13 cellular contexts compared by ENCODE assay signal in genomic region chr1:202163281-202164270, GRCh38. TPM values are rescaled to one million over a fixed set of nuclear protein-coding genes. Genes with fewer than 3 reads are reported as not detected.
DNase-seq lines count a peak whose midpoint lies in the region; ATAC-seq, FAIRE-seq and TF ChIP-seq lines count a peak whose summit lies in the region.
"Had no signal": no experiment of that assay in that cellular context is flagged by ENCODE, and none has a peak within 500 bp of the region (broad histone marks: within the 10 kb centered on the region; RNA-seq: fewer than 3 reads in every experiment).

No MANE protein-coding gene starts in this region.

- FAIRE-seq in HepG2 (lab: Jason Lieb, UNC) = no peak

- H3K4me1 Mint-ChIP-seq in activated CD4-positive, alpha-beta T cell treated with anti-CD3 and anti-CD28 coated beads for 36 hours = peaks cover 66% of the 10 kb centered on the region
- H3K4me1 Mint-ChIP-seq in activated CD4-positive, alpha-beta memory T cell treated with anti-CD3 and anti-CD28 coated beads for 36 hours (ENCODE audit: low read depth) = peaks cover 61% of the 10 kb centered on the region
- peaks cover 58 to 89% of the 10 kb centered on the region in 2 donors for H3K4me1 Mint-ChIP-seq in stimulated activated naive B cell treated with anti-CD40 and anti-IgM and Interleukin-4, amounts not matched to agents 10 μg/mL and 1 μg/mL and 100 μg/mL, for 72 hours

- H3K27me3 ChIP-seq in HepG2 (ENCODE audit: control insufficient read depth in 1 of 2, insufficient read depth in 2 of 2, low read length in 2 of 2) = peaks cover 11 to 74% of the 10 kb centered on the region in 2 experiments
- H3K27me3 ChIP-seq: adrenal gland had no signal

- no peak overlapping the region for H3K4me3 ChIP-seq in HepG2 (replicated peaks in 1 of 3; ENCODE audit: insufficient read depth in 1 of 3, low read depth in 2 of 3, low read length in 3 of 3)
- H3K4me3 ChIP-seq: adrenal gland had no signal

- no peaks in the 10 kb centered on the region for H3K9me3 Mint-ChIP-seq in activated CD4-positive, alpha-beta T cell treated with anti-CD3 and anti-CD28 coated beads for 36 hours (ENCODE audit: low read depth)
- H3K9me3 Mint-ChIP-seq in activated CD4-positive, alpha-beta memory T cell treated with anti-CD3 and anti-CD28 coated beads for 36 hours = no peaks in the 10 kb centered on the region
- H3K9me3 Mint-ChIP-seq in stimulated activated naive B cell treated with anti-CD40 and anti-IgM and Interleukin-4, amounts not matched to agents 10 μg/mL and 1 μg/mL and 100 μg/mL, for 72 hours = no peaks in the 10 kb centered on the region

- no peaks in the 10 kb centered on the region for H3K9me3 ChIP-seq in HepG2 (ENCODE audit: low read length)
- H3K9me3 ChIP-seq: adrenal gland had no signal

- H3K27ac ChIP-seq in HepG2 (ENCODE audit: extremely low read length, insufficient read depth, low read length) = no peak overlapping the region

- H3K4me3 Mint-ChIP-seq in activated CD4-positive, alpha-beta T cell treated with anti-CD3 and anti-CD28 coated beads for 36 hours = peak overlapping the region; percentile 69
- peak overlapping the region; percentile 89 for H3K4me3 Mint-ChIP-seq in activated CD4-positive, alpha-beta memory T cell treated with anti-CD3 and anti-CD28 coated beads for 36 hours
- H3K4me3 Mint-ChIP-seq in stimulated activated naive B cell treated with anti-CD40 and anti-IgM and Interleukin-4, amounts not matched to agents 10 μg/mL and 1 μg/mL and 100 μg/mL, for 72 hours = peak overlapping the region in 1 of 2 donors; percentile 72

- CTCF ChIA-PET in activated CD4-positive, alpha-beta T cell treated with anti-CD3 and anti-CD28 coated beads for 36 hours (lab: Charles Lee) = interaction anchor here (0.5 to 2.3 kb wide), 9 partner anchors 9 to 716 kb away, joined by 3 to 6 read pairs (median 3); partner anchors contain the start of genes IPO9 and LGR6
- CTCF ChIA-PET in activated CD4-positive, alpha-beta memory T cell treated with anti-CD3 and anti-CD28 coated beads for 36 hours (lab: Charles Lee) = interaction anchor here (1.1 to 5.0 kb wide), 7 partner anchors 8 to 30 kb away, joined by 4 to 50 read pairs (median 8); partner anchors contain the start of gene LGR6
- CTCF ChIA-PET in HepG2 (lab: Yijun Ruan, JAX; ENCODE audit: low intra/inter-chr PET ratio, low total read pairs) = no interaction called here

- no peak overlapping the region for H3K9ac ChIP-seq in HepG2 (ENCODE audit: insufficient read depth, low read depth, low read length)

- in situ Hi-C loops in HepG2 (cut with HindIII; ENCODE audit: extremely low pct_ligation_motif_present, low pct_unique_long_range_greater_than_20kb) = no loop called here

- no peaks in the 10 kb centered on the region for H3K27me3 Mint-ChIP-seq in activated CD4-positive, alpha-beta T cell treated with anti-CD3 and anti-CD28 coated beads for 36 hours
- H3K27me3 Mint-ChIP-seq in activated CD4-positive, alpha-beta memory T cell treated with anti-CD3 and anti-CD28 coated beads for 36 hours = no peaks in the 10 kb centered on the region
- H3K27me3 Mint-ChIP-seq in stimulated activated naive B cell treated with anti-CD40 and anti-IgM and Interleukin-4, amounts not matched to agents 10 μg/mL and 1 μg/mL and 100 μg/mL, for 72 hours = peaks cover 10 to 16% of the 10 kb centered on the region in 2 donors

- no peak for TF ChIP-seq RAD21 in HepG2 (CRISPR knock-in tag; IDR thresholded peaks at IDR 0.05)

- H3K4me1 ChIP-seq in HepG2 (ENCODE audit: insufficient read depth, low read length) = peaks cover 25% of the 10 kb centered on the region

- intact Hi-C loops in activated CD4-positive, alpha-beta T cell treated with anti-CD3 and anti-CD28 coated beads for 36 hours (cut with DNase I, micrococcal nuclease) = loop anchor here in 1 of 2 experiments (10.0 kb wide), 2 partner anchors 801 to 841 kb away; partner anchors contain the start of genes CYB5R1 and TMEM183A
- intact Hi-C loops in activated CD4-positive, alpha-beta memory T cell treated with anti-CD3 and anti-CD28 coated beads for 36 hours (cut with micrococcal nuclease) = loop anchor here (5.0 to 10.0 kb wide), 2 partner anchors 649 to 721 kb away; partner anchors contain the start of genes PCAT6 and RABIF
- intact Hi-C loops in HepG2 (cut with micrococcal nuclease; ENCODE audit: unreplicated experiment) = no loop called here

- H3K36me3 Mint-ChIP-seq in activated CD4-positive, alpha-beta T cell treated with anti-CD3 and anti-CD28 coated beads for 36 hours (ENCODE audit: low read depth) = peaks cover 19% of the 10 kb centered on the region
- peaks cover 16% of the 10 kb centered on the region for H3K36me3 Mint-ChIP-seq in activated CD4-positive, alpha-beta memory T cell treated with anti-CD3 and anti-CD28 coated beads for 36 hours
- H3K36me3 Mint-ChIP-seq in stimulated activated naive B cell treated with anti-CD40 and anti-IgM and Interleukin-4, amounts not matched to agents 10 μg/mL and 1 μg/mL and 100 μg/mL, for 72 hours = peaks cover 11 to 14% of the 10 kb centered on the region in 2 donors

- ATAC-seq in activated CD4-positive, alpha-beta T cell treated with anti-CD3 and anti-CD28 coated beads for 36 hours = no peak
- no peak for ATAC-seq in HepG2
- ATAC-seq in stimulated activated naive B cell treated with anti-CD40 and anti-IgM and Interleukin-4, amounts not matched to agents 10 μg/mL and 1 μg/mL and 100 μg/mL, for 72 hours (replicated peaks) = no peak
- ATAC-seq: SK-N-SH treated with all-trans-retinoic acid at 6 μM for 48 hours had no signal

- TF ChIP-seq CTCF in HepG2 (CRISPR knock-in tag; IDR thresholded peaks at IDR 0.05) = no peak

- TF ChIP-seq EP300 in HepG2 (IDR thresholded peaks at IDR 0.05; ENCODE audit: low read depth in 2 of 2, low read length in 2 of 2) (no peak), HepG2 (CRISPR knock-in tag; IDR thresholded peaks at IDR 0.05; ENCODE audit: borderline replicate concordance) (no peak)

- no peak for TF ChIP-seq POLR2A in HepG2 (IDR thresholded peaks at IDR 0.05; ENCODE audit: insufficient read depth in 1 of 2, low read depth in 2 of 2, low read length in 2 of 2)

- no peak overlapping the region for H2AFZ ChIP-seq in HepG2 (ENCODE audit: low read length)

- no TSS peak for BruUV-seq in HepG2 (replicated peaks; lab: Mats Ljungman, UMichigan)

- peak overlapping the region; percentile 99 for H3K27ac Mint-ChIP-seq in activated CD4-positive, alpha-beta T cell treated with anti-CD3 and anti-CD28 coated beads for 36 hours
- H3K27ac Mint-ChIP-seq in activated CD4-positive, alpha-beta memory T cell treated with anti-CD3 and anti-CD28 coated beads for 36 hours = peak overlapping the region; percentile 97
- peak overlapping the region; percentile 87 for H3K27ac Mint-ChIP-seq in stimulated activated naive B cell treated with anti-CD40 and anti-IgM and Interleukin-4, amounts not matched to agents 10 μg/mL and 1 μg/mL and 100 μg/mL, for 72 hours

- H3K4me2 ChIP-seq in HepG2 (ENCODE audit: low read depth, low read length) = peak overlapping the region; percentile 18; the same call in 1 of the 2 replicates

- H3K36me3 ChIP-seq in HepG2 (replicated peaks in 1 of 2; ENCODE audit: control insufficient read depth in 1 of 2, insufficient read depth in 2 of 2, low read length in 2 of 2) = no peaks in the 10 kb centered on the region
- H3K36me3 ChIP-seq: adrenal gland had no signal

- POLR2A ChIA-PET in activated CD4-positive, alpha-beta T cell treated with anti-CD3 and anti-CD28 coated beads for 36 hours (lab: Charles Lee) = interaction anchor here (0.5 kb wide), 1 partner anchor 281 kb away, joined by 5 read pairs; no protein-coding TSS in a partner anchor
- POLR2A ChIA-PET in activated CD4-positive, alpha-beta memory T cell treated with anti-CD3 and anti-CD28 coated beads for 36 hours (lab: Charles Lee) = interaction anchor here (0.5 to 5.6 kb wide), 6 partner anchors 9 to 857 kb away, joined by 3 to 57 read pairs (median 4); partner anchors contain the start of gene ARL8A
- POLR2A ChIA-PET in HepG2 (lab: Yijun Ruan, JAX) = no interaction called here

- no peaks in the 10 kb centered on the region for H3K79me2 ChIP-seq in HepG2 (ENCODE audit: insufficient read depth, low read length)

- 39% methylated on average over 5 of the region's 12 CpGs for WGBS in HepG2 (ENCODE audit: low lambda C conversion rate)

- no peak for DNase-seq in activated CD4-positive, alpha-beta T cell treated with anti-CD3 and anti-CD28 coated beads for 36 hours
- no peak for DNase-seq in activated CD4-positive, alpha-beta T cell treated with anti-CD3 and anti-CD28 coated beads for 48 hours
- peak; percentile 29 for DNase-seq in activated CD4-positive, alpha-beta memory T cell treated with anti-CD3 and anti-CD28 coated beads for 36 hours
- DNase-seq in HepG2 (ENCODE audit: low spot score) (no peak), NCI-H2107 (lab: John Stamatoyannopoulos, UW) (no peak), Kasumi-1 (lab: John Stamatoyannopoulos, UW) (no peak)
- DNase-seq in stimulated activated naive B cell treated with anti-CD40 and anti-IgM and Interleukin-4, amounts not matched to agents 10 μg/mL and 1 μg/mL and 100 μg/mL, for 72 hours = no peak
- no peak for DNase-seq in stimulated activated CD4-positive, alpha-beta T cell treated with anti-CD3 and anti-CD28 coated beads, Interleukin-4, amount 100 ng/mL, for 4 hours
- DNase-seq: KG1, NCI-H2081 treated with DMSO at 0.1 percent for 48 hours had no signal

- no peaks in the 10 kb centered on the region for H4K20me1 ChIP-seq in HepG2 (ENCODE audit: insufficient read depth, low read length)

RNA-seq across cellular contexts. Expression of gene PTPN7, which starts 3.2 kb away (rescaled TPM):
- 100 to 1,000 TPM; 188 to 221 TPM for total RNA-seq in activated CD4-positive, alpha-beta T cell treated with anti-CD3 and anti-CD28 coated beads for 36 hours
- total RNA-seq in activated CD4-positive, alpha-beta memory T cell treated with anti-CD3 and anti-CD28 coated beads for 36 hours = 100 to 1,000 TPM; 197 to 199 TPM
- total RNA-seq in HepG2 (2016; rRNA removed; fragmentation: Illumina TruSeq; extraction: Trizol) = not detected in 2 replicates
- total RNA-seq in HepG2 (2016; cell fraction: cytosol; rRNA removed; fragmentation: Illumina TruSeq; extraction: Trizol; ENCODE audit: low read depth) = 0.18 TPM in 1 of 2 replicates, not detected in the other
- total RNA-seq in HepG2 (2016; cell fraction: insoluble cytoplasmic fraction; rRNA removed; fragmentation: Illumina TruSeq; extraction: Trizol) = not detected in 2 replicates
- not detected in 2 replicates for total RNA-seq in HepG2 (2016; cell fraction: membrane; rRNA removed; fragmentation: Illumina TruSeq; extraction: Trizol)
- total RNA-seq in HepG2 (2016; cell fraction: nucleus; rRNA removed; fragmentation: Illumina TruSeq; extraction: Trizol) = not detected in 2 replicates
- polyA plus RNA-seq in HepG2 (2011; rRNA removed) = 0.05 TPM in 1 of 2 replicates, not detected in the other
- polyA plus RNA-seq in HepG2 (2011; cell fraction: cytosol; rRNA removed) = 0.12 and 0.15 TPM in 2 replicates
- polyA plus RNA-seq in HepG2 (2011; cell fraction: nucleus; rRNA removed) = 0.05 TPM in 1 of 2 replicates, not detected in the other
- polyA plus RNA-seq in HepG2 (2012) = not detected in 2 replicates
- 0.06 and 0.08 TPM in 2 replicates for polyA plus RNA-seq in HepG2 (2016; cell fraction: cytosol; fragmentation: Illumina TruSeq; extraction: Trizol; ENCODE audit: low read depth)
- not detected in 2 replicates for polyA plus RNA-seq in HepG2 (2016; cell fraction: insoluble cytoplasmic fraction; fragmentation: Illumina TruSeq; extraction: Trizol; ENCODE audit: low read depth)
- polyA plus RNA-seq in HepG2 (2016; cell fraction: membrane; fragmentation: Illumina TruSeq; extraction: Trizol; ENCODE audit: low read depth) = not detected in 2 replicates
- not detected in 2 replicates for polyA plus RNA-seq in HepG2 (2016; cell fraction: nucleus; fragmentation: Illumina TruSeq; extraction: Trizol; ENCODE audit: insufficient read depth, low read depth)
- 0.12 and 1.5 TPM in 2 replicates for polyA minus RNA-seq in HepG2 (2011; rRNA and poly(A)+ RNA removed; ENCODE audit: low replicate concordance)
- not detected in 2 replicates for polyA minus RNA-seq in HepG2 (2011; cell fraction: cytosol; rRNA and poly(A)+ RNA removed)
- polyA minus RNA-seq in HepG2 (2011; cell fraction: nucleus; rRNA and poly(A)+ RNA removed) = not detected in 2 replicates
- total RNA-seq: A172 had no signal

RNA-seq across cellular contexts. Expression of gene ARL8A, which starts 19.0 kb away (rescaled TPM):
- total RNA-seq in activated CD4-positive, alpha-beta T cell treated with anti-CD3 and anti-CD28 coated beads for 36 hours = 10 to 100 TPM; 32.3 to 51.7 TPM
- total RNA-seq in activated CD4-positive, alpha-beta memory T cell treated with anti-CD3 and anti-CD28 coated beads for 36 hours = 10 to 100 TPM; 38.2 to 40.4 TPM
- 2.2 and 2.7 TPM in 2 replicates for total RNA-seq in HepG2 (2016; rRNA removed; fragmentation: Illumina TruSeq; extraction: Trizol)
- total RNA-seq in HepG2 (2016; cell fraction: cytosol; rRNA removed; fragmentation: Illumina TruSeq; extraction: Trizol; ENCODE audit: low read depth) = 1.4 and 1.7 TPM in 2 replicates
- 2.3 and 3.0 TPM in 2 replicates for total RNA-seq in HepG2 (2016; cell fraction: insoluble cytoplasmic fraction; rRNA removed; fragmentation: Illumina TruSeq; extraction: Trizol)
- total RNA-seq in HepG2 (2016; cell fraction: membrane; rRNA removed; fragmentation: Illumina TruSeq; extraction: Trizol) = 2.9 and 3.5 TPM in 2 replicates
- total RNA-seq in HepG2 (2016; cell fraction: nucleus; rRNA removed; fragmentation: Illumina TruSeq; extraction: Trizol) = 1.8 and 1.9 TPM in 2 replicates
- 18.8 and 23.4 TPM in 2 replicates for polyA plus RNA-seq in HepG2 (2011; rRNA removed)
- polyA plus RNA-seq in HepG2 (2011; cell fraction: cytosol; rRNA removed) = 16.2 and 20.4 TPM in 2 replicates
- 14.8 and 15.5 TPM in 2 replicates for polyA plus RNA-seq in HepG2 (2011; cell fraction: nucleus; rRNA removed)
- polyA plus RNA-seq in HepG2 (2012) = 3.9 and 8.1 TPM in 2 replicates
- 1.6 and 2.1 TPM in 2 replicates for polyA plus RNA-seq in HepG2 (2016; cell fraction: cytosol; fragmentation: Illumina TruSeq; extraction: Trizol; ENCODE audit: low read depth)
- polyA plus RNA-seq in HepG2 (2016; cell fraction: insoluble cytoplasmic fraction; fragmentation: Illumina TruSeq; extraction: Trizol; ENCODE audit: low read depth) = 2.6 and 2.8 TPM in 2 replicates
- 1.9 and 2.2 TPM in 2 replicates for polyA plus RNA-seq in HepG2 (2016; cell fraction: membrane; fragmentation: Illumina TruSeq; extraction: Trizol; ENCODE audit: low read depth)
- polyA plus RNA-seq in HepG2 (2016; cell fraction: nucleus; fragmentation: Illumina TruSeq; extraction: Trizol; ENCODE audit: insufficient read depth, low read depth) = 4.0 and 9.1 TPM in 2 replicates
- polyA minus RNA-seq in HepG2 (2011; rRNA and poly(A)+ RNA removed; ENCODE audit: low replicate concordance) = 7.2 and 18.3 TPM in 2 replicates
- polyA minus RNA-seq in HepG2 (2011; cell fraction: cytosol; rRNA and poly(A)+ RNA removed) = 10.6 and 11.2 TPM in 2 replicates
- polyA minus RNA-seq in HepG2 (2011; cell fraction: nucleus; rRNA and poly(A)+ RNA removed) = 5.2 and 6.1 TPM in 2 replicates

RNA-seq across cellular contexts. Expression of gene LGR6, which starts 30.0 kb away (rescaled TPM):
- under 1 TPM; 0.09 to 0.14 TPM for total RNA-seq in activated CD4-positive, alpha-beta T cell treated with anti-CD3 and anti-CD28 coated beads for 36 hours
- under 1 TPM; 0.05 to 0.10 TPM for total RNA-seq in activated CD4-positive, alpha-beta memory T cell treated with anti-CD3 and anti-CD28 coated beads for 36 hours
- not detected in 2 replicates for total RNA-seq in HepG2 (2016; rRNA removed; fragmentation: Illumina TruSeq; extraction: Trizol)
- not detected in 2 replicates for total RNA-seq in HepG2 (2016; cell fraction: cytosol; rRNA removed; fragmentation: Illumina TruSeq; extraction: Trizol; ENCODE audit: low read depth)
- total RNA-seq in HepG2 (2016; cell fraction: insoluble cytoplasmic fraction; rRNA removed; fragmentation: Illumina TruSeq; extraction: Trizol) = 0.04 TPM in 1 of 2 replicates, not detected in the other
- total RNA-seq in HepG2 (2016; cell fraction: membrane; rRNA removed; fragmentation: Illumina TruSeq; extraction: Trizol) = not detected in 2 replicates
- total RNA-seq in HepG2 (2016; cell fraction: nucleus; rRNA removed; fragmentation: Illumina TruSeq; extraction: Trizol) = not detected in 2 replicates
- polyA plus RNA-seq in HepG2 (2011; rRNA removed) = 0.04 and 0.07 TPM in 2 replicates
- polyA plus RNA-seq in HepG2 (2011; cell fraction: cytosol; rRNA removed) = 0.03 and 0.05 TPM in 2 replicates
- 0.14 and 0.19 TPM in 2 replicates for polyA plus RNA-seq in HepG2 (2011; cell fraction: nucleus; rRNA removed)
- polyA plus RNA-seq in HepG2 (2012) = not detected in 2 replicates
- 0.03 TPM in 1 of 2 replicates, not detected in the other for polyA plus RNA-seq in HepG2 (2016; cell fraction: cytosol; fragmentation: Illumina TruSeq; extraction: Trizol; ENCODE audit: low read depth)
- polyA plus RNA-seq in HepG2 (2016; cell fraction: insoluble cytoplasmic fraction; fragmentation: Illumina TruSeq; extraction: Trizol; ENCODE audit: low read depth) = not detected in 2 replicates
- not detected in 2 replicates for polyA plus RNA-seq in HepG2 (2016; cell fraction: membrane; fragmentation: Illumina TruSeq; extraction: Trizol; ENCODE audit: low read depth)
- not detected in 2 replicates for polyA plus RNA-seq in HepG2 (2016; cell fraction: nucleus; fragmentation: Illumina TruSeq; extraction: Trizol; ENCODE audit: insufficient read depth, low read depth)
- polyA minus RNA-seq in HepG2 (2011; rRNA and poly(A)+ RNA removed; ENCODE audit: low replicate concordance) = 0.12 TPM in 1 of 2 replicates, not detected in the other
- not detected in 2 replicates for polyA minus RNA-seq in HepG2 (2011; cell fraction: cytosol; rRNA and poly(A)+ RNA removed)
- not detected in 2 replicates for polyA minus RNA-seq in HepG2 (2011; cell fraction: nucleus; rRNA and poly(A)+ RNA removed)
- total RNA-seq: A172 had no signal

RNA-seq across cellular contexts. Expression of gene GPR37L1, which starts 40.9 kb away (rescaled TPM):
- not detected for total RNA-seq in activated CD4-positive, alpha-beta T cell treated with anti-CD3 and anti-CD28 coated beads for 36 hours
- total RNA-seq in activated CD4-positive, alpha-beta memory T cell treated with anti-CD3 and anti-CD28 coated beads for 36 hours = not detected
- not detected in 2 replicates for total RNA-seq in HepG2 (2016; rRNA removed; fragmentation: Illumina TruSeq; extraction: Trizol)
- not detected in 2 replicates for total RNA-seq in HepG2 (2016; cell fraction: cytosol; rRNA removed; fragmentation: Illumina TruSeq; extraction: Trizol; ENCODE audit: low read depth)
- total RNA-seq in HepG2 (2016; cell fraction: insoluble cytoplasmic fraction; rRNA removed; fragmentation: Illumina TruSeq; extraction: Trizol) = not detected in 2 replicates
- total RNA-seq in HepG2 (2016; cell fraction: membrane; rRNA removed; fragmentation: Illumina TruSeq; extraction: Trizol) = not detected in 2 replicates
- not detected in 2 replicates for total RNA-seq in HepG2 (2016; cell fraction: nucleus; rRNA removed; fragmentation: Illumina TruSeq; extraction: Trizol)
- polyA plus RNA-seq in HepG2 (2011; rRNA removed) = 0.12 and 0.13 TPM in 2 replicates
- 0.08 and 0.09 TPM in 2 replicates for polyA plus RNA-seq in HepG2 (2011; cell fraction: cytosol; rRNA removed)
- polyA plus RNA-seq in HepG2 (2011; cell fraction: nucleus; rRNA removed) = 0.19 and 0.21 TPM in 2 replicates
- polyA plus RNA-seq in HepG2 (2012) = 0.03 and 0.05 TPM in 2 replicates
- polyA plus RNA-seq in HepG2 (2016; cell fraction: cytosol; fragmentation: Illumina TruSeq; extraction: Trizol; ENCODE audit: low read depth) = not detected in 2 replicates
- polyA plus RNA-seq in HepG2 (2016; cell fraction: insoluble cytoplasmic fraction; fragmentation: Illumina TruSeq; extraction: Trizol; ENCODE audit: low read depth) = not detected in 2 replicates
- polyA plus RNA-seq in HepG2 (2016; cell fraction: membrane; fragmentation: Illumina TruSeq; extraction: Trizol; ENCODE audit: low read depth) = not detected in 2 replicates
- polyA plus RNA-seq in HepG2 (2016; cell fraction: nucleus; fragmentation: Illumina TruSeq; extraction: Trizol; ENCODE audit: insufficient read depth, low read depth) = not detected in 2 replicates
- 0.20 and 0.21 TPM in 2 replicates for polyA minus RNA-seq in HepG2 (2011; rRNA and poly(A)+ RNA removed; ENCODE audit: low replicate concordance)
- polyA minus RNA-seq in HepG2 (2011; cell fraction: cytosol; rRNA and poly(A)+ RNA removed) = not detected in 2 replicates
- polyA minus RNA-seq in HepG2 (2011; cell fraction: nucleus; rRNA and poly(A)+ RNA removed) = 0.12 TPM in 1 of 2 replicates, not detected in the other

Comparison
In these comparisons a context has a peak if more than half of its experiments do, and no peak if none do; other contexts are left out.
1. RNA of gene PTPN7, which starts 3.2 kb away (total RNA-seq): 188 to 221 TPM in activated CD4-positive, alpha-beta T cell treated with anti-CD3 and anti-CD28 coated beads for 36 hours and 197 to 199 TPM in activated CD4-positive, alpha-beta memory T cell treated with anti-CD3 and anti-CD28 coated beads for 36 hours; 0.18 TPM in HepG2; every median in the first group is over 100 times any median in the second.
2. RNA of gene ARL8A, which starts 19.0 kb away (total RNA-seq): 32.3 to 51.7 TPM in activated CD4-positive, alpha-beta T cell treated with anti-CD3 and anti-CD28 coated beads for 36 hours and 38.2 to 40.4 TPM in activated CD4-positive, alpha-beta memory T cell treated with anti-CD3 and anti-CD28 coated beads for 36 hours; 1.4 to 3.5 TPM in HepG2; every median in the first group is over 4 times any median in the second.
3. Peak in every context shown above with its lines, with median percentiles within 50 percentile points of each other: H3K27ac Mint-ChIP-seq.